ENCODE assay signal across 2 cellular contexts in the genomic region with DNA sequence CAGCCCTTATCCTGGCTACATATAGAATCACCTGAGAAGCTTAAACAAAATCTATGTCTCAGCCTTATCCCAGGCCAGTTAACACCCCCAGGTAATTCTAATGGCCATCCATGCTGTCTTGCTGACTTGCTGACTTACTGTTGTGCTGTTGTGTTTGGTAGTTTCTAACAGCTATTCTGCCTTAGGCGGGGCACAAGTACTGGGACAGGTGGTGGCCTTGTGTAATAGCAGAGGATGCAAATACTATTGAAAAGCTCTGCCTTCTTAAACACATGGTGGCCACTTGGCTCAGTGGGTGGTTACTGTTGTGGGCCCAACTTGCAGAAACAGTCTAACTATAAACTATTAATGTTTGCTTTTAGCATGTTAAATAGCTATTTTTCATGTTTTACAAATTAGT.
TF ChIP-seq lines count a peak whose summit lies in the region.

No MANE protein-coding gene starts in this region.

TF ChIP-seq in HCT116, 20 proteins besides CTCF, POLR2A, EP300 and RAD21 (continued from another document):
- TF ChIP-seq, protein P1, sequence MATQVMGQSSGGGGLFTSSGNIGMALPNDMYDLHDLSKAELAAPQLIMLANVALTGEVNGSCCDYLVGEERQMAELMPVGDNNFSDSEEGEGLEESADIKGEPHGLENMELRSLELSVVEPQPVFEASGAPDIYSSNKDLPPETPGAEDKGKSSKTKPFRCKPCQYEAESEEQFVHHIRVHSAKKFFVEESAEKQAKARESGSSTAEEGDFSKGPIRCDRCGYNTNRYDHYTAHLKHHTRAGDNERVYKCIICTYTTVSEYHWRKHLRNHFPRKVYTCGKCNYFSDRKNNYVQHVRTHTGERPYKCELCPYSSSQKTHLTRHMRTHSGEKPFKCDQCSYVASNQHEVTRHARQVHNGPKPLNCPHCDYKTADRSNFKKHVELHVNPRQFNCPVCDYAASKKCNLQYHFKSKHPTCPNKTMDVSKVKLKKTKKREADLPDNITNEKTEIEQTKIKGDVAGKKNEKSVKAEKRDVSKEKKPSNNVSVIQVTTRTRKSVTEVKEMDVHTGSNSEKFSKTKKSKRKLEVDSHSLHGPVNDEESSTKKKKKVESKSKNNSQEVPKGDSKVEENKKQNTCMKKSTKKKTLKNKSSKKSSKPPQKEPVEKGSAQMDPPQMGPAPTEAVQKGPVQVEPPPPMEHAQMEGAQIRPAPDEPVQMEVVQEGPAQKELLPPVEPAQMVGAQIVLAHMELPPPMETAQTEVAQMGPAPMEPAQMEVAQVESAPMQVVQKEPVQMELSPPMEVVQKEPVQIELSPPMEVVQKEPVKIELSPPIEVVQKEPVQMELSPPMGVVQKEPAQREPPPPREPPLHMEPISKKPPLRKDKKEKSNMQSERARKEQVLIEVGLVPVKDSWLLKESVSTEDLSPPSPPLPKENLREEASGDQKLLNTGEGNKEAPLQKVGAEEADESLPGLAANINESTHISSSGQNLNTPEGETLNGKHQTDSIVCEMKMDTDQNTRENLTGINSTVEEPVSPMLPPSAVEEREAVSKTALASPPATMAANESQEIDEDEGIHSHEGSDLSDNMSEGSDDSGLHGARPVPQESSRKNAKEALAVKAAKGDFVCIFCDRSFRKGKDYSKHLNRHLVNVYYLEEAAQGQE (IDR thresholded peaks at IDR 0.05; ENCODE audit: low read depth): no peak
- TF ChIP-seq, protein P2, sequence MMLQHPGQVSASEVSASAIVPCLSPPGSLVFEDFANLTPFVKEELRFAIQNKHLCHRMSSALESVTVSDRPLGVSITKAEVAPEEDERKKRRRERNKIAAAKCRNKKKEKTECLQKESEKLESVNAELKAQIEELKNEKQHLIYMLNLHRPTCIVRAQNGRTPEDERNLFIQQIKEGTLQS (IDR thresholded peaks at IDR 0.05): no peak
- no peak for TF ChIP-seq TCF7L2 (IDR thresholded peaks at IDR 0.05; ENCODE audit: borderline replicate concordance, extremely low read depth, insufficient read depth, insufficient read length)
- no peak for TF ChIP-seq CEBPB (IDR thresholded peaks at IDR 0.05; ENCODE audit: low read depth)
- no peak for TF ChIP-seq ELF1 (IDR thresholded peaks at IDR 0.05; ENCODE audit: borderline replicate concordance, low read depth)
- TF ChIP-seq, protein P3, sequence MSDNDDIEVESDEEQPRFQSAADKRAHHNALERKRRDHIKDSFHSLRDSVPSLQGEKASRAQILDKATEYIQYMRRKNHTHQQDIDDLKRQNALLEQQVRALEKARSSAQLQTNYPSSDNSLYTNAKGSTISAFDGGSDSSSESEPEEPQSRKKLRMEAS (IDR thresholded peaks at IDR 0.05): no peak
- no peak for TF ChIP-seq EZH2phosphoT487 (IDR thresholded peaks at IDR 0.05; ENCODE audit: borderline replicate concordance)
- TF ChIP-seq SRF (IDR thresholded peaks at IDR 0.05; ENCODE audit: low read depth): no peak
- TF ChIP-seq CBX3 (IDR thresholded peaks at IDR 0.05; ENCODE audit: low read depth): no peak
- TF ChIP-seq SP1 (IDR thresholded peaks at IDR 0.05; ENCODE audit: low read depth): no peak
- no peak for TF ChIP-seq YY1 (IDR thresholded peaks at IDR 0.05; ENCODE audit: extremely low read depth, insufficient replicate concordance, low read depth, low read length)
- TF ChIP-seq ZNF274 (IDR thresholded peaks at IDR 0.05; ENCODE audit: low read depth, low read length): no peak
- no peak for TF ChIP-seq JUND (IDR thresholded peaks at IDR 0.05)
- no peak for TF ChIP-seq EZH2 (IDR thresholded peaks at IDR 0.05)
- TF ChIP-seq, protein P4, sequence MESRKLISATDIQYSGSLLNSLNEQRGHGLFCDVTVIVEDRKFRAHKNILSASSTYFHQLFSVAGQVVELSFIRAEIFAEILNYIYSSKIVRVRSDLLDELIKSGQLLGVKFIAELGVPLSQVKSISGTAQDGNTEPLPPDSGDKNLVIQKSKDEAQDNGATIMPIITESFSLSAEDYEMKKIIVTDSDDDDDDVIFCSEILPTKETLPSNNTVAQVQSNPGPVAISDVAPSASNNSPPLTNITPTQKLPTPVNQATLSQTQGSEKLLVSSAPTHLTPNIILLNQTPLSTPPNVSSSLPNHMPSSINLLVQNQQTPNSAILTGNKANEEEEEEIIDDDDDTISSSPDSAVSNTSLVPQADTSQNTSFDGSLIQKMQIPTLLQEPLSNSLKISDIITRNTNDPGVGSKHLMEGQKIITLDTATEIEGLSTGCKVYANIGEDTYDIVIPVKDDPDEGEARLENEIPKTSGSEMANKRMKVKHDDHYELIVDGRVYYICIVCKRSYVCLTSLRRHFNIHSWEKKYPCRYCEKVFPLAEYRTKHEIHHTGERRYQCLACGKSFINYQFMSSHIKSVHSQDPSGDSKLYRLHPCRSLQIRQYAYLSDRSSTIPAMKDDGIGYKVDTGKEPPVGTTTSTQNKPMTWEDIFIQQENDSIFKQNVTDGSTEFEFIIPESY (IDR thresholded peaks at IDR 0.05; ENCODE audit: extremely low read depth, insufficient replicate concordance, low read length): no peak

TF ChIP-seq in WTC11, 78 proteins besides CTCF, POLR2A, EP300 and RAD21:
- TF ChIP-seq, protein P5, sequence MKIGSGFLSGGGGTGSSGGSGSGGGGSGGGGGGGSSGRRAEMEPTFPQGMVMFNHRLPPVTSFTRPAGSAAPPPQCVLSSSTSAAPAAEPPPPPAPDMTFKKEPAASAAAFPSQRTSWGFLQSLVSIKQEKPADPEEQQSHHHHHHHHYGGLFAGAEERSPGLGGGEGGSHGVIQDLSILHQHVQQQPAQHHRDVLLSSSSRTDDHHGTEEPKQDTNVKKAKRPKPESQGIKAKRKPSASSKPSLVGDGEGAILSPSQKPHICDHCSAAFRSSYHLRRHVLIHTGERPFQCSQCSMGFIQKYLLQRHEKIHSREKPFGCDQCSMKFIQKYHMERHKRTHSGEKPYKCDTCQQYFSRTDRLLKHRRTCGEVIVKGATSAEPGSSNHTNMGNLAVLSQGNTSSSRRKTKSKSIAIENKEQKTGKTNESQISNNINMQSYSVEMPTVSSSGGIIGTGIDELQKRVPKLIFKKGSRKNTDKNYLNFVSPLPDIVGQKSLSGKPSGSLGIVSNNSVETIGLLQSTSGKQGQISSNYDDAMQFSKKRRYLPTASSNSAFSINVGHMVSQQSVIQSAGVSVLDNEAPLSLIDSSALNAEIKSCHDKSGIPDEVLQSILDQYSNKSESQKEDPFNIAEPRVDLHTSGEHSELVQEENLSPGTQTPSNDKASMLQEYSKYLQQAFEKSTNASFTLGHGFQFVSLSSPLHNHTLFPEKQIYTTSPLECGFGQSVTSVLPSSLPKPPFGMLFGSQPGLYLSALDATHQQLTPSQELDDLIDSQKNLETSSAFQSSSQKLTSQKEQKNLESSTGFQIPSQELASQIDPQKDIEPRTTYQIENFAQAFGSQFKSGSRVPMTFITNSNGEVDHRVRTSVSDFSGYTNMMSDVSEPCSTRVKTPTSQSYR (CRISPR knock-in tag; IDR thresholded peaks at IDR 0.05): no peak
- no peak for TF ChIP-seq ZNF219 (CRISPR knock-in tag; IDR thresholded peaks at IDR 0.05; ENCODE audit: borderline replicate concordance)
- TF ChIP-seq, protein P6, sequence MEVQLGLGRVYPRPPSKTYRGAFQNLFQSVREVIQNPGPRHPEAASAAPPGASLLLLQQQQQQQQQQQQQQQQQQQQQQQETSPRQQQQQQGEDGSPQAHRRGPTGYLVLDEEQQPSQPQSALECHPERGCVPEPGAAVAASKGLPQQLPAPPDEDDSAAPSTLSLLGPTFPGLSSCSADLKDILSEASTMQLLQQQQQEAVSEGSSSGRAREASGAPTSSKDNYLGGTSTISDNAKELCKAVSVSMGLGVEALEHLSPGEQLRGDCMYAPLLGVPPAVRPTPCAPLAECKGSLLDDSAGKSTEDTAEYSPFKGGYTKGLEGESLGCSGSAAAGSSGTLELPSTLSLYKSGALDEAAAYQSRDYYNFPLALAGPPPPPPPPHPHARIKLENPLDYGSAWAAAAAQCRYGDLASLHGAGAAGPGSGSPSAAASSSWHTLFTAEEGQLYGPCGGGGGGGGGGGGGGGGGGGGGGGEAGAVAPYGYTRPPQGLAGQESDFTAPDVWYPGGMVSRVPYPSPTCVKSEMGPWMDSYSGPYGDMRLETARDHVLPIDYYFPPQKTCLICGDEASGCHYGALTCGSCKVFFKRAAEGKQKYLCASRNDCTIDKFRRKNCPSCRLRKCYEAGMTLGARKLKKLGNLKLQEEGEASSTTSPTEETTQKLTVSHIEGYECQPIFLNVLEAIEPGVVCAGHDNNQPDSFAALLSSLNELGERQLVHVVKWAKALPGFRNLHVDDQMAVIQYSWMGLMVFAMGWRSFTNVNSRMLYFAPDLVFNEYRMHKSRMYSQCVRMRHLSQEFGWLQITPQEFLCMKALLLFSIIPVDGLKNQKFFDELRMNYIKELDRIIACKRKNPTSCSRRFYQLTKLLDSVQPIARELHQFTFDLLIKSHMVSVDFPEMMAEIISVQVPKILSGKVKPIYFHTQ (CRISPR knock-in tag; IDR thresholded peaks at IDR 0.05): no peak
- TF ChIP-seq ZBTB21 (CRISPR knock-in tag; IDR thresholded peaks at IDR 0.05; ENCODE audit: borderline replicate concordance): no peak
- TF ChIP-seq SMAD4 (CRISPR knock-in tag; IDR thresholded peaks at IDR 0.05): no peak
- no peak for TF ChIP-seq CREB1 (CRISPR knock-in tag; IDR thresholded peaks at IDR 0.05)
- no peak for TF ChIP-seq OVOL2 (CRISPR knock-in tag; IDR thresholded peaks at IDR 0.05; ENCODE audit: borderline replicate concordance)
- no peak for TF ChIP-seq ZNF263 (CRISPR knock-in tag; IDR thresholded peaks at IDR 0.05; ENCODE audit: low read depth)
